ENCODE assay signal across 8 cellular contexts in the genomic region with DNA sequence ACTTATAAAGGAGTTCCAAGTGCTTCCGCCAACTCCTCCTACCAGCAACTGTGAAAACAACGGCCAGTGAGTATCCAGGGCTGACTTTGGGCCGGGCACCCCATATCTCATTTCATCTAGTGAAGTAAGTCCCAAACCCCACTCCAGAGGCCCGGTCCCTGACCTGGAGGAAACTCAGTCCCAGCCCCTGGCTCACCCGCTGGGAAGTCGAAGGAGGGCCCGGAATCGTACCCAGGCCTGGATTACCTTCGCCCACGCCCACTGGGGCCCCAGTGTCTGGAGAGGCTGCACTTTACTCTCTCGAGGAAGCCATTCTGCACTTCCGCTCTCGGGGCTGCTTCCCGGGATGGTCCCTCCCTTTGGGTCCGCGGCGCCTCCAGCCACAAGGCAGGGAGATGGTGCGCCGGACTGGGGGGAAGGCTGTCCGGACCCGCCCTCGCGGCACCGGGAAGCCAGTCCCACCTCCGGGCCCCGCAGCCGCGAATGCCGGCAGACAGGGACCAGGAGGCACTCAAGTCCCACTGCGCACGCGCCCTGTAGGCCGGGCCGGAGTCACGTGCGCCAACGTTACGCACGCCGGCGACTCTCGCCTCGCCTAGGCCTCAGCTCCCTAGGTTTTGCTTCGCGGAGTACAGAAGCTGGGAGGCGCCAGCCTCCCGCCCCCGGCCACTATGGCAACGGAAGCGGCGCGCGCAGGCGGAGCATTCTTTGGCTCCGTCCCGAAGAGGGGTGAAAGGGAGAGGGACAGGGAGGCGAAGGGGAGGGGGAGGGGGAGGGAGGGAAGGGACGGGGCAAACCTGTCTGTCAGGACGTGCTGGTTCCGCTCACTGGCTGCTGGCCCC. TPM values are rescaled to one million over a fixed set of nuclear protein-coding genes. Genes with fewer than 3 reads are reported as not detected.
DNase-seq lines count a peak whose midpoint lies in the region; TF ChIP-seq lines count a peak whose summit lies in the region.

A gene with protein sequence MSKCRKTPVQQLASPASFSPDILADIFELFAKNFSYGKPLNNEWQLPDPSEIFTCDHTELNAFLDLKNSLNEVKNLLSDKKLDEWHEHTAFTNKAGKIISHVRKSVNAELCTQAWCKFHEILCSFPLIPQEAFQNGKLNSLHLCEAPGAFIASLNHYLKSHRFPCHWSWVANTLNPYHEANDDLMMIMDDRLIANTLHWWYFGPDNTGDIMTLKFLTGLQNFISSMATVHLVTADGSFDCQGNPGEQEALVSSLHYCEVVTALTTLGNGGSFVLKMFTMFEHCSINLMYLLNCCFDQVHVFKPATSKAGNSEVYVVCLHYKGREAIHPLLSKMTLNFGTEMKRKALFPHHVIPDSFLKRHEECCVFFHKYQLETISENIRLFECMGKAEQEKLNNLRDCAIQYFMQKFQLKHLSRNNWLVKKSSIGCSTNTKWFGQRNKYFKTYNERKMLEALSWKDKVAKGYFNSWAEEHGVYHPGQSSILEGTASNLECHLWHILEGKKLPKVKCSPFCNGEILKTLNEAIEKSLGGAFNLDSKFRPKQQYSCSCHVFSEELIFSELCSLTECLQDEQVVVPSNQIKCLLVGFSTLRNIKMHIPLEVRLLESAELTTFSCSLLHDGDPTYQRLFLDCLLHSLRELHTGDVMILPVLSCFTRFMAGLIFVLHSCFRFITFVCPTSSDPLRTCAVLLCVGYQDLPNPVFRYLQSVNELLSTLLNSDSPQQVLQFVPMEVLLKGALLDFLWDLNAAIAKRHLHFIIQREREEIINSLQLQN (minus strand): TSS at position 513 of the 842 bp plus-strand sequence. CDS start 3,482 bp downstream, outside the sequence.

- peaks cover 13% of the 10 kb centered on the region for H3K4me1 Mint-ChIP-seq in neural progenitor cell

- H3K27ac ChIP-seq in MM.1S (ENCODE audit: low read length) (peak within 1 kb of the TSS; percentile 74; the same call in 1 of the 2 replicates), neural progenitor cell (peak within 1 kb of the TSS; percentile 87)

- peaks cover 11% of the 10 kb centered on the region for H3K36me3 ChIP-seq in ES-I3 (ENCODE audit: insufficient read depth, low read length)
- H3K36me3 ChIP-seq in HAP-1 (replicated peaks): peaks cover 5% of the 10 kb centered on the region
- no peaks in the 10 kb centered on the region for H3K36me3 ChIP-seq in MM.1S (replicated peaks; ENCODE audit: insufficient read depth, low read length)
- no peaks in the 10 kb centered on the region for H3K36me3 ChIP-seq in neural progenitor cell

- H3K4me3 ChIP-seq in HAP-1 (peak within 1 kb of the TSS; percentile 62), MM.1S (ENCODE audit: low read length) (peak within 1 kb of the TSS; percentile 86), foreskin fibroblast (ENCODE audit: low read depth in 1 of 2, low read length in 2 of 2) (peak within 1 kb of the TSS; percentile 82 to 92), neural progenitor cell (peak within 1 kb of the TSS; percentile 68)

- no peaks in the 10 kb centered on the region for H3K9me3 Mint-ChIP-seq in neural progenitor cell

- peaks cover 2% of the 10 kb centered on the region for H3K27me3 Mint-ChIP-seq in neural progenitor cell (ENCODE audit: insufficient read depth, low read depth)

- H3K36me3 Mint-ChIP-seq in neural progenitor cell: peaks cover 14% of the 10 kb centered on the region

- peak within 1 kb of the TSS; percentile 88 for H3K9ac ChIP-seq in ES-I3 (ENCODE audit: low read depth, low read length)
- H3K9ac ChIP-seq in MM.1S (ENCODE audit: low read length): peak within 1 kb of the TSS; percentile 81
- peak within 1 kb of the TSS; percentile 64 for H3K9ac ChIP-seq in neural progenitor cell

- DNase-seq in HAP-1 (ENCODE audit: low spot score in 2 of 2) (peak; percentile 93 to 94), MM.1S (peak; percentile 97), SIG-M5 (lab: John Stamatoyannopoulos, UW) (peak; percentile 58), activated gamma-delta T cell treated with Interleukin-2 at 50 U/mL for 16 hours (peak; percentile 83), foreskin fibroblast (peak; percentile 98 to 99), neural progenitor cell (ENCODE audit: low spot score) (peak; percentile 100), stromal cell of bone marrow (ENCODE audit: low read depth) (peak; percentile 93)

- no peak for TF ChIP-seq CTCF in MM.1S (IDR thresholded peaks at IDR 0.05; ENCODE audit: low read length)
- TF ChIP-seq CTCF in foreskin fibroblast (IDR thresholded peaks at IDR 0.05; ENCODE audit: low read depth, low read length): no peak
- no peak for TF ChIP-seq CTCF in neural progenitor cell (IDR thresholded peaks at IDR 0.05)

- H3K27ac Mint-ChIP-seq in neural progenitor cell: peak within 1 kb of the TSS; percentile 91

- H3F3A ChIP-seq in MM.1S (ENCODE audit: insufficient read depth, low read length) (peaks cover 3% of the 10 kb centered on the region; the same call in 1 of the 2 replicates), neural progenitor cell (ENCODE audit: low read depth) (peaks cover 18% of the 10 kb centered on the region)

- H3K79me2 ChIP-seq in MM.1S (ENCODE audit: low read length) (peaks cover 18% of the 10 kb centered on the region), neural progenitor cell (ENCODE audit: low read depth) (peaks cover 35% of the 10 kb centered on the region)

- H3K9me3 ChIP-seq in ES-I3 (ENCODE audit: control insufficient read depth, insufficient read depth, low read length) (no peaks in the 10 kb centered on the region), HAP-1 (no peaks in the 10 kb centered on the region; the same call in 1 of the 2 replicates), MM.1S (replicated peaks; ENCODE audit: insufficient read depth, low read length) (no peaks in the 10 kb centered on the region), neural progenitor cell (ENCODE audit: low read depth) (no peaks in the 10 kb centered on the region)

- in situ Hi-C loops in HAP-1 (cut with MboI; ENCODE audit: low sequenced_read_pairs): no loop called here

- H3K4me1 ChIP-seq in ES-I3 (ENCODE audit: insufficient read depth, low read length): no peaks in the 10 kb centered on the region
- no peaks in the 10 kb centered on the region; the same call in 1 of the 2 replicates for H3K4me1 ChIP-seq in HAP-1
- 0 out of 2 replicates have a peak, but pooled peaks cover 8% of the 10 kb centered on the region for H3K4me1 ChIP-seq in MM.1S (ENCODE audit: low read length)
- H3K4me1 ChIP-seq in neural progenitor cell: peaks cover 13% of the 10 kb centered on the region

- no peaks in the 10 kb centered on the region for H3K9me2 ChIP-seq in MM.1S (replicated peaks; ENCODE audit: insufficient read depth, low read length)

- H2AFZ ChIP-seq in MM.1S (ENCODE audit: low read length): peak within 1 kb of the TSS; percentile 97
- H2AFZ ChIP-seq in neural progenitor cell (replicated peaks): peak within 1 kb of the TSS; percentile 63

- H3K27me3 ChIP-seq in HAP-1 (ENCODE audit: low read depth) (no peaks in the 10 kb centered on the region), MM.1S (replicated peaks; ENCODE audit: insufficient read depth, low read length) (no peaks in the 10 kb centered on the region), neural progenitor cell (no peaks in the 10 kb centered on the region)

- H4K20me1 ChIP-seq in MM.1S (ENCODE audit: insufficient read depth, low read length) (no peaks in the 10 kb centered on the region), neural progenitor cell (ENCODE audit: low read depth) (peaks cover 3% of the 10 kb centered on the region)

- peak within 1 kb of the TSS; percentile 87 for H3K4me3 Mint-ChIP-seq in neural progenitor cell

- H3K4me2 ChIP-seq in MM.1S (ENCODE audit: low read depth, low read length) (peak within 1 kb of the TSS; percentile 85), neural progenitor cell (peak within 1 kb of the TSS; percentile 89)

RNA-seq across cellular contexts. Expression of the gene that starts here (rescaled TPM):
- 32.4 and 43.9 TPM in 2 replicates for total RNA-seq in neural progenitor cell (ENCODE audit: low replicate concordance)

Comparison
In these comparisons a context has a peak if more than half of its experiments do, and no peak if none do; other contexts are left out.
1. Peak in every context shown above with its lines: DNase-seq, H3K4me3 ChIP-seq and H3K27ac ChIP-seq.